ENCODE assay signal across 8 cellular contexts in the genomic region with DNA sequence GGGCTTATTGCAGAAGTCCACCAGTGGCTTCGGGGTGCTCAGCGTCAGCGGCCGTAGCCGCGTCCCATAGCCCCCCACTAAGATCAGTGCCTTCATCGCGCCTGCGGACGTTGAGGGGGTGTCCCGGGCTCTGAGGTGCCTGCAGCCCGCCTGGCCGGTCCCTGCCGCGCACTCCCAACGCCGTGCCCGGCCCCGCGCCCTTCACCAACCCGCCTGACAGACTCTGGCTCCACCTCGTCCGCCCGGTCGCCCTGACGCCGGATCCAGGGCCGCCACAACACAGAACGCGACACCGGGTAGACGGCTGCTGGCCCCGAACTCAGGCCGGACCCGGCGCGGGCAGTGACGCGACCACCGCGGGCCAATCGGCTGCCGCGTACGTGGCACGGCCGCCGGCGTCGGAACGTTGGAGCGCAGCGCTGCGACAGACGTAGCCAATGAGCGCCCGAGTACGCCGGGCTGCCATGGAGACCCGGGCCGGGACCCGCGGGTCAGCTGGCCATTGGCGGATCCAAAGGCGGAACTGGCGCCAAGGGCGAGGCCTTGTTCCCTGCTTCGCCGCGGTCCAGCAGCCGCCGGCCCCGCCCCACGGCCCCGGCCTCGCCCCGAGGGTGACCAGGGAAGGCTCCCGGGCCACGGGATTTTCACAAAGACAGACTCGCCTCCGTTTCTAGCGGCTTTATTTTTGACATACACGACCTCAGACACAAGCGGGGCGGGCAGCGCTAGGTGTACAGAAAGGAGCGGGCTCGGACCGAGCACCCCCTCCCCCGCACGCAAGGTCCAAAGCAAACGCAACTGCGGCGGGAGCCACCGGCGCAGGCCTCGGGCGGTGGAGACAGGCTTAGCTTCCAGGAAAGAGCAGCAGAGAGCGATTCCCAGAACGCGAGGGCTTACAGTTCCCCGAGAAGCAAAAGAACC. TPM values are rescaled to one million over a fixed set of nuclear protein-coding genes. Genes with fewer than 3 reads are reported as not detected.
DNase-seq lines count a peak whose midpoint lies in the region; ATAC-seq and TF ChIP-seq lines count a peak whose summit lies in the region.

A gene (minus strand): TSS at position 321 of the 921 bp plus-strand sequence. CDS start 225 bp downstream, at position 96.

- H3K4me1 ChIP-seq in A673 (ENCODE audit: insufficient read depth, low read length, poor library complexity, severe bottlenecking) (no peaks in the 10 kb centered on the region), iPS DF 6.9 (ENCODE audit: control insufficient read depth, insufficient read depth, low read length) (0 out of 2 replicates have a peak, but pooled peaks cover 3% of the 10 kb centered on the region), gastrocnemius medialis (peaks cover 27 to 38% of the 10 kb centered on the region in 2 donors)

- no TSS peak for BruUV-seq in A673 (replicated peaks; lab: Mats Ljungman, UMichigan)

- TF ChIP-seq POLR2A in gastrocnemius medialis (IDR thresholded peaks at IDR 0.05) = peak; percentile 78 to 83

- H3K36me3 ChIP-seq in A673 (ENCODE audit: insufficient read depth, low read length, poor library complexity, severe bottlenecking) (peaks cover 5% of the 10 kb centered on the region), iPS DF 6.9 (ENCODE audit: control insufficient read depth, insufficient read depth, low read length) (peaks cover 27% of the 10 kb centered on the region), gastrocnemius medialis (peaks cover 0 to 41% of the 10 kb centered on the region in 2 donors)

- ATAC-seq in GM18867 (IDR thresholded peaks at IDR 0.05; ENCODE audit: unreplicated experiment) = peak; percentile 83
- peak; percentile 64 for ATAC-seq in HG03097 (IDR thresholded peaks at IDR 0.05; ENCODE audit: low FRiP score, unreplicated experiment)
- ATAC-seq in gastrocnemius medialis = peak; percentile 82

- peaks cover 9% of the 10 kb centered on the region for H3K27me3 Mint-ChIP-seq in brain

- no peaks in the 10 kb centered on the region for H3K9me3 Mint-ChIP-seq in brain

- in situ Hi-C loops in gastrocnemius medialis (cut with MboI; ENCODE audit: low sequenced_read_pairs in 4 of 4) = no loop called here

- H3K27ac Mint-ChIP-seq in brain = peak within 1 kb of the TSS; percentile 90 to 98 (median 97)

- H3K4me3 ChIP-seq in A673 (ENCODE audit: low read depth, low read length, poor library complexity, severe bottlenecking) = peak within 1 kb of the TSS; percentile 83
- H3K4me3 ChIP-seq in iPS DF 6.9 (ENCODE audit: low read length) = peak within 1 kb of the TSS; percentile 81
- peak within 1 kb of the TSS; percentile 79 to 99 (median 92) for H3K4me3 ChIP-seq in gastrocnemius medialis

- peak within 1 kb of the TSS; percentile 93 to 95 (median 94) for H3K4me3 Mint-ChIP-seq in brain

- CTCF ChIA-PET in A673 (lab: Charles Lee) = interaction anchor here (1.0 kb wide), 1 partner anchor 184 kb away, joined by 3 read pairs; no protein-coding TSS in a partner anchor

- POLR2A ChIA-PET in A673 (lab: Charles Lee; ENCODE audit: low non-redundant PET) = no interaction called here

- intact Hi-C loops in A673 (cut with micrococcal nuclease; ENCODE audit: unreplicated experiment) = loop anchor here (10.0 kb wide), 1 partner anchor 121 kb away; no protein-coding TSS in a partner anchor
- intact Hi-C loops in gastrocnemius medialis (cut with DNase I; ENCODE audit: low total_unique reads) = loop anchor here (1.0 to 2.0 kb wide), 3 partner anchors 51 to 79 kb away; a partner anchor contains a TSS

- DNase-seq in A673 (ENCODE audit: low spot score) = peak; percentile 88
- DNase-seq in NCI-H2171 (lab: John Stamatoyannopoulos, UW) = peak; percentile 70
- DNase-seq in UCSD-AML1 (lab: John Stamatoyannopoulos, UW; ENCODE audit: unreplicated experiment) = peak; percentile 97
- peak; percentile 85 for DNase-seq in iPS DF 6.9 (ENCODE audit: low read depth, low spot score)
- peak; percentile 96 to 98 for DNase-seq in gastrocnemius medialis

- H3K4me1 Mint-ChIP-seq in brain = peaks cover 39% of the 10 kb centered on the region

- TF ChIP-seq CTCF in A673 (conservative IDR thresholded peaks at IDR 0.05; ENCODE audit: low read depth, low read length) (no peak), brain (conservative IDR thresholded peaks at IDR 0.05) (no peak), gastrocnemius medialis (IDR thresholded peaks at IDR 0.05 in 4 of 5, conservative IDR thresholded peaks at IDR 0.05 in 1 of 5) (no peak)

- WGBS in iPS DF 6.9 (ENCODE audit: insufficient coverage, insufficient read length) = no CpG with 5 or more reads among the region's 102 CpGs

- H3K27me3 ChIP-seq in A673 (replicated peaks; ENCODE audit: insufficient read depth, low read depth, low read length, poor library complexity) = no peaks in the 10 kb centered on the region
- no peaks in the 10 kb centered on the region for H3K27me3 ChIP-seq in iPS DF 6.9 (ENCODE audit: control insufficient read depth, insufficient read depth, low read length)
- H3K27me3 ChIP-seq in gastrocnemius medialis = no peaks in the 10 kb centered on the region

- peaks cover 4% of the 10 kb centered on the region for H3K36me3 Mint-ChIP-seq in brain

- H3K27ac ChIP-seq in A673 (ENCODE audit: low read depth, low read length, poor library complexity, severe bottlenecking) = peak within 1 kb of the TSS; percentile 85
- H3K27ac ChIP-seq in iPS DF 6.9 (ENCODE audit: low read length) = no peak within 1 kb of the TSS
- H3K27ac ChIP-seq in gastrocnemius medialis = peak within 1 kb of the TSS; percentile 88 to 100 (median 96)

- H3K9me3 ChIP-seq in A673 (ENCODE audit: low read depth, low read length, poor library complexity, severe bottlenecking) (no peaks in the 10 kb centered on the region), iPS DF 6.9 (ENCODE audit: control insufficient read depth, insufficient read depth, low read length) (no peaks in the 10 kb centered on the region), gastrocnemius medialis (no peaks in the 10 kb centered on the region)

RNA-seq across cellular contexts. Expression of the gene that starts here (rescaled TPM):
- total RNA-seq in A673 (2021) = 15.2 and 16.6 TPM in 2 replicates
- 10.8 TPM for polyA plus RNA-seq in brain (ENCODE audit: insufficient read depth, low read depth, low replicate concordance)
- 10 to 100 TPM; 14.2 to 26.1 (median 17.0) TPM for total RNA-seq in gastrocnemius medialis
